35 cellular contexts compared by ENCODE assay signal in genomic region chr5:76649140-76649539, GRCh38. TPM values are rescaled to one million over a fixed set of nuclear protein-coding genes. Genes with fewer than 3 reads are reported as not detected.
"Had no signal": no experiment of that assay in that cellular context is flagged by ENCODE, and none has a peak within 500 bp of the region (broad histone marks: within the 10 kb centered on the region; RNA-seq: fewer than 3 reads in every experiment).

No MANE protein-coding gene starts in this region.

- H3K27ac ChIP-seq: ascending aorta, cardiac muscle cell, VCaP had no signal

- ATAC-seq: activated CD4-positive, alpha-beta T cell treated with anti-CD3 and anti-CD28 coated beads for 36 hours; activated CD4-positive, CD25-positive, alpha-beta regulatory T cell treated with anti-CD3 and anti-CD28 coated beads, Interleukin-2, amount 50 U/mL, for 24 hours; activated CD8-positive, alpha-beta memory T cell treated with anti-CD3 and anti-CD28 coated beads, Interleukin-2, amount 10 ng/mL, durations not matched to agents 7 days and 5 days; activated CD8-positive, alpha-beta T cell treated with anti-CD3 and anti-CD28 coated beads, Interleukin-2, amount 10 ng/mL, durations not matched to agents 7 days and 5 days; activated naive CD8-positive, alpha-beta T cell treated with anti-CD3 and anti-CD28 coated beads, Interleukin-2, amount 50 U/mL, for 24 hours; WTC11 had no signal

- H3K4me1 Mint-ChIP-seq: activated CD4-positive, alpha-beta memory T cell treated with anti-CD3 and anti-CD28 coated beads, Interleukin-2, amount 10 ng/mL, durations not matched to agents 7 days and 5 days; activated naive CD4-positive, alpha-beta T cell treated with anti-CD3 and anti-CD28 coated beads, Interleukin-2, amount 10 ng/mL, durations not matched to agents 7 days and 5 days; activated naive CD4-positive, alpha-beta T cell treated with anti-CD3 and anti-CD28 coated beads, Interleukin-2, amount 50 U/mL, for 24 hours; activated naive CD8-positive, alpha-beta T cell treated with anti-CD3 and anti-CD28 coated beads, Interleukin-2, amount 10 ng/mL, durations not matched to agents 7 days and 5 days; brain; WTC11 had no signal

- DNase-seq: activated CD4-positive, alpha-beta memory T cell treated with anti-CD3 and anti-CD28 coated beads, Interleukin-2, amount 10 ng/mL, durations not matched to agents 7 days and 5 days; activated CD4-positive, alpha-beta T cell treated with anti-CD3 and anti-CD28 coated beads for 1 hour; activated CD4-positive, alpha-beta T cell treated with anti-CD3 and anti-CD28 coated beads for 36 hours; activated CD4-positive, alpha-beta T cell treated with anti-CD3 and anti-CD28 coated beads for 48 hours; activated CD4-positive, alpha-beta T cell treated with anti-CD3 and anti-CD28 coated beads, Interleukin-2, amount 10 ng/mL, durations not matched to agents 7 days and 5 days; activated CD4-positive, alpha-beta T cell treated with anti-CD3 and anti-CD28 coated beads, Interleukin-2, amount 50 U/mL, for 48 hours; activated CD4-positive, CD25-positive, alpha-beta regulatory T cell; activated CD8-positive, alpha-beta memory T cell treated with anti-CD3 and anti-CD28 coated beads for 24 hours; activated CD8-positive, alpha-beta memory T cell treated with anti-CD3 and anti-CD28 coated beads, Interleukin-2, amount 10 ng/mL, durations not matched to agents 7 days and 5 days; activated CD8-positive, alpha-beta memory T cell treated with anti-CD3 and anti-CD28 coated beads, Interleukin-2, amount 50 U/mL, for 48 hours; activated CD8-positive, alpha-beta T cell treated with anti-CD3 and anti-CD28 coated beads, Interleukin-2, amount 10 ng/mL, durations not matched to agents 7 days and 5 days; activated effector memory CD4-positive, alpha-beta T cell treated with Interleukin-2 at 50 U/mL for 16 hours; activated gamma-delta T cell; activated naive CD4-positive, alpha-beta T cell treated with anti-CD3 and anti-CD28 coated beads, Interleukin-2, amount 10 ng/mL, durations not matched to agents 7 days and 5 days; activated naive CD4-positive, alpha-beta T cell treated with Interleukin-2 at 50 U/mL for 16 hours; activated naive CD8-positive, alpha-beta T cell treated with anti-CD3 and anti-CD28 coated beads, Interleukin-2, amount 10 ng/mL, durations not matched to agents 7 days and 5 days; activated naive CD8-positive, alpha-beta T cell treated with anti-CD3 and anti-CD28 coated beads, Interleukin-2, amount 50 U/mL, for 24 hours; activated T-cell treated with anti-CD3 and anti-CD28 coated beads, Interleukin-2, amount 50 U/mL, for 24 hours; activated T-cell treated with anti-CD3 and anti-CD28 coated beads, Interleukin-2, amount 50 U/mL, for 48 hours; amygdala; anterior cingulate cortex; T-helper 1 cell; T-helper 2 cell; T-helper 9 cell had no signal

- H3K4me3 ChIP-seq: ascending aorta, cardiac muscle cell had no signal

- H3K27ac Mint-ChIP-seq: activated CD4-positive, alpha-beta memory T cell treated with anti-CD3 and anti-CD28 coated beads, Interleukin-2, amount 10 ng/mL, durations not matched to agents 7 days and 5 days; activated CD4-positive, alpha-beta T cell treated with anti-CD3 and anti-CD28 coated beads for 36 hours; activated CD4-positive, alpha-beta T cell treated with anti-CD3 and anti-CD28 coated beads, Interleukin-2, amount 10 ng/mL, durations not matched to agents 7 days and 5 days; activated CD8-positive, alpha-beta memory T cell treated with anti-CD3 and anti-CD28 coated beads, Interleukin-2, amount 10 ng/mL, durations not matched to agents 7 days and 5 days; activated CD8-positive, alpha-beta T cell treated with anti-CD3 and anti-CD28 coated beads, Interleukin-2, amount 10 ng/mL, durations not matched to agents 7 days and 5 days; activated naive CD4-positive, alpha-beta T cell treated with anti-CD3 and anti-CD28 coated beads, Interleukin-2, amount 10 ng/mL, durations not matched to agents 7 days and 5 days; activated naive CD4-positive, alpha-beta T cell treated with anti-CD3 and anti-CD28 coated beads, Interleukin-2, amount 50 U/mL, for 24 hours; activated naive CD8-positive, alpha-beta T cell; activated naive CD8-positive, alpha-beta T cell treated with anti-CD3 and anti-CD28 coated beads, Interleukin-2, amount 10 ng/mL, durations not matched to agents 7 days and 5 days; activated naive CD8-positive, alpha-beta T cell treated with anti-CD3 and anti-CD28 coated beads, Interleukin-2, amount 50 U/mL, for 24 hours; activated T-cell treated with anti-CD3 and anti-CD28 coated beads, Interleukin-2, amount 50 U/mL, for 24 hours; activated T-helper 2 cell treated with anti-CD3 and anti-CD28 coated beads, Interferon-gamma antibody, Interleukin-2, Interleukin-4, amounts not matched to agents 10 μg/mL and 5 μg/mL and 100 μg/mL, durations not matched to agents 14 hours and 24 hours and 36 hours; brain; T-helper 1 cell treated with Interleukin-12 subunit alpha and Interleukin-12 subunit beta and Interleukin-4 antibody, amounts not matched to agents 30 μg/mL and 1 μg/mL, for 36 hours; T-helper 2 cell treated with Interferon-gamma antibody and Interleukin-4, amounts not matched to agents 5 μg/mL and 100 μg/mL, for 36 hours; WTC11 had no signal

- H3K27me3 Mint-ChIP-seq: activated CD4-positive, alpha-beta memory T cell treated with anti-CD3 and anti-CD28 coated beads, Interleukin-2, amount 10 ng/mL, durations not matched to agents 7 days and 5 days; activated CD4-positive, alpha-beta T cell treated with anti-CD3 and anti-CD28 coated beads for 36 hours; activated CD4-positive, alpha-beta T cell treated with anti-CD3 and anti-CD28 coated beads, Interleukin-2, amount 10 ng/mL, durations not matched to agents 7 days and 5 days; activated CD8-positive, alpha-beta memory T cell treated with anti-CD3 and anti-CD28 coated beads, Interleukin-2, amount 10 ng/mL, durations not matched to agents 7 days and 5 days; activated naive CD4-positive, alpha-beta T cell treated with anti-CD3 and anti-CD28 coated beads, Interleukin-2, amount 10 ng/mL, durations not matched to agents 7 days and 5 days; activated naive CD4-positive, alpha-beta T cell treated with anti-CD3 and anti-CD28 coated beads, Interleukin-2, amount 50 U/mL, for 24 hours; activated naive CD8-positive, alpha-beta T cell; activated naive CD8-positive, alpha-beta T cell treated with anti-CD3 and anti-CD28 coated beads, Interleukin-2, amount 10 ng/mL, durations not matched to agents 7 days and 5 days; activated naive CD8-positive, alpha-beta T cell treated with anti-CD3 and anti-CD28 coated beads, Interleukin-2, amount 50 U/mL, for 24 hours; activated T-cell treated with anti-CD3 and anti-CD28 coated beads, Interleukin-2, amount 50 U/mL, for 24 hours had no signal

- H3K4me3 Mint-ChIP-seq: activated CD4-positive, alpha-beta memory T cell treated with anti-CD3 and anti-CD28 coated beads, Interleukin-2, amount 10 ng/mL, durations not matched to agents 7 days and 5 days; activated CD4-positive, alpha-beta T cell treated with anti-CD3 and anti-CD28 coated beads for 36 hours; activated CD4-positive, alpha-beta T cell treated with anti-CD3 and anti-CD28 coated beads, Interleukin-2, amount 10 ng/mL, durations not matched to agents 7 days and 5 days; activated CD8-positive, alpha-beta memory T cell treated with anti-CD3 and anti-CD28 coated beads, Interleukin-2, amount 10 ng/mL, durations not matched to agents 7 days and 5 days; activated CD8-positive, alpha-beta T cell treated with anti-CD3 and anti-CD28 coated beads, Interleukin-2, amount 10 ng/mL, durations not matched to agents 7 days and 5 days; activated naive CD4-positive, alpha-beta T cell treated with anti-CD3 and anti-CD28 coated beads, Interleukin-2, amount 10 ng/mL, durations not matched to agents 7 days and 5 days; activated naive CD4-positive, alpha-beta T cell treated with anti-CD3 and anti-CD28 coated beads, Interleukin-2, amount 50 U/mL, for 24 hours; activated naive CD8-positive, alpha-beta T cell; activated naive CD8-positive, alpha-beta T cell treated with anti-CD3 and anti-CD28 coated beads, Interleukin-2, amount 10 ng/mL, durations not matched to agents 7 days and 5 days; activated naive CD8-positive, alpha-beta T cell treated with anti-CD3 and anti-CD28 coated beads, Interleukin-2, amount 50 U/mL, for 24 hours; activated T-cell treated with anti-CD3 and anti-CD28 coated beads, Interleukin-2, amount 50 U/mL, for 24 hours; brain; T-helper 1 cell treated with Interleukin-12 subunit alpha and Interleukin-12 subunit beta and Interleukin-4 antibody, amounts not matched to agents 30 μg/mL and 1 μg/mL, for 36 hours; T-helper 2 cell treated with Interferon-gamma antibody and Interleukin-4, amounts not matched to agents 5 μg/mL and 100 μg/mL, for 36 hours; WTC11 had no signal

- H3K4me1 ChIP-seq: ascending aorta had no signal

- H3K27me3 ChIP-seq: ascending aorta, cardiac muscle cell had no signal

- H3K36me3 ChIP-seq: ascending aorta, cardiac muscle cell had no signal

RNA-seq across cellular contexts. Expression of gene F2RL2, which starts 25.9 kb away (rescaled TPM):
- total RNA-seq: activated CD4-positive, alpha-beta memory T cell treated with anti-CD3 and anti-CD28 coated beads, Interleukin-2, amount 10 ng/mL, durations not matched to agents 7 days and 5 days; activated CD4-positive, alpha-beta T cell treated with anti-CD3 and anti-CD28 coated beads for 36 hours; activated CD4-positive, alpha-beta T cell treated with anti-CD3 and anti-CD28 coated beads, Interleukin-2, amount 10 ng/mL, durations not matched to agents 7 days and 5 days; activated CD8-positive, alpha-beta T cell treated with anti-CD3 and anti-CD28 coated beads, Interleukin-2, amount 10 ng/mL, durations not matched to agents 7 days and 5 days; activated naive CD8-positive, alpha-beta T cell treated with anti-CD3 and anti-CD28 coated beads, Interleukin-2, amount 10 ng/mL, durations not matched to agents 7 days and 5 days; ascending aorta; WTC11 had no signal
